Comparison of ENCODE assay signal across 1 cellular context in genomic region chr1:169485427-169486280, GRCh38.
TF ChIP-seq lines count a peak whose summit lies in the region.

A gene with protein sequence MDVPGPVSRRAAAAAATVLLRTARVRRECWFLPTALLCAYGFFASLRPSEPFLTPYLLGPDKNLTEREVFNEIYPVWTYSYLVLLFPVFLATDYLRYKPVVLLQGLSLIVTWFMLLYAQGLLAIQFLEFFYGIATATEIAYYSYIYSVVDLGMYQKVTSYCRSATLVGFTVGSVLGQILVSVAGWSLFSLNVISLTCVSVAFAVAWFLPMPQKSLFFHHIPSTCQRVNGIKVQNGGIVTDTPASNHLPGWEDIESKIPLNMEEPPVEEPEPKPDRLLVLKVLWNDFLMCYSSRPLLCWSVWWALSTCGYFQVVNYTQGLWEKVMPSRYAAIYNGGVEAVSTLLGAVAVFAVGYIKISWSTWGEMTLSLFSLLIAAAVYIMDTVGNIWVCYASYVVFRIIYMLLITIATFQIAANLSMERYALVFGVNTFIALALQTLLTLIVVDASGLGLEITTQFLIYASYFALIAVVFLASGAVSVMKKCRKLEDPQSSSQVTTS (minus strand): TSS chr1:169485944. CDS start chr1:169485766, 178 bp downstream.

TF ChIP-seq in GM12878, 131 proteins besides CTCF, POLR2A, EP300 and RAD21 (continued from another document and continues in another):
- TF ChIP-seq, protein P1, sequence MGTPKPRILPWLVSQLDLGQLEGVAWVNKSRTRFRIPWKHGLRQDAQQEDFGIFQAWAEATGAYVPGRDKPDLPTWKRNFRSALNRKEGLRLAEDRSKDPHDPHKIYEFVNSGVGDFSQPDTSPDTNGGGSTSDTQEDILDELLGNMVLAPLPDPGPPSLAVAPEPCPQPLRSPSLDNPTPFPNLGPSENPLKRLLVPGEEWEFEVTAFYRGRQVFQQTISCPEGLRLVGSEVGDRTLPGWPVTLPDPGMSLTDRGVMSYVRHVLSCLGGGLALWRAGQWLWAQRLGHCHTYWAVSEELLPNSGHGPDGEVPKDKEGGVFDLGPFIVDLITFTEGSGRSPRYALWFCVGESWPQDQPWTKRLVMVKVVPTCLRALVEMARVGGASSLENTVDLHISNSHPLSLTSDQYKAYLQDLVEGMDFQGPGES (IDR thresholded peaks at IDR 0.05), result peak; percentile 54; the same call in 1 of the 2 replicates
- peak; percentile 76; the same call in 1 of the 2 replicates for TF ChIP-seq CHD2 (IDR thresholded peaks at IDR 0.05; ENCODE audit: borderline replicate concordance, low read depth, low read length)
- TF ChIP-seq MTA2 (IDR thresholded peaks at IDR 0.05; ENCODE audit: low read depth), result no peak
- TF ChIP-seq, protein P2, sequence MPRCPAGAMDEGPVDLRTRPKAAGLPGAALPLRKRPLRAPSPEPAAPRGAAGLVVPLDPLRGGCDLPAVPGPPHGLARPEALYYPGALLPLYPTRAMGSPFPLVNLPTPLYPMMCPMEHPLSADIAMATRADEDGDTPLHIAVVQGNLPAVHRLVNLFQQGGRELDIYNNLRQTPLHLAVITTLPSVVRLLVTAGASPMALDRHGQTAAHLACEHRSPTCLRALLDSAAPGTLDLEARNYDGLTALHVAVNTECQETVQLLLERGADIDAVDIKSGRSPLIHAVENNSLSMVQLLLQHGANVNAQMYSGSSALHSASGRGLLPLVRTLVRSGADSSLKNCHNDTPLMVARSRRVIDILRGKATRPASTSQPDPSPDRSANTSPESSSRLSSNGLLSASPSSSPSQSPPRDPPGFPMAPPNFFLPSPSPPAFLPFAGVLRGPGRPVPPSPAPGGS (IDR thresholded peaks at IDR 0.05; ENCODE audit: borderline replicate concordance, insufficient read depth, low read depth, low read length, poor library complexity, severe bottlenecking), result no peak
- TF ChIP-seq CHD1 (IDR thresholded peaks at IDR 0.05; ENCODE audit: low read depth, low read length), result peak; percentile 85; the same call in 1 of the 2 replicates
- TF ChIP-seq HDAC6 (IDR thresholded peaks at IDR 0.05; ENCODE audit: unreplicated experiment), result no peak
- TF ChIP-seq HDGF (IDR thresholded peaks at IDR 0.05), result peak; percentile 78
- 0 out of 2 replicates have a peak, but pooled peaks have one; percentile 7 for TF ChIP-seq PAX5 (IDR thresholded peaks at IDR 0.05; ENCODE audit: borderline replicate concordance, low read depth, low read length)
- TF ChIP-seq BHLHE40 (IDR thresholded peaks at IDR 0.05; ENCODE audit: borderline replicate concordance in 1 of 2, low read depth in 2 of 2, low read length in 1 of 2), result peak; percentile 75 to 83
- TF ChIP-seq RAD51 (IDR thresholded peaks at IDR 0.05), result peak; percentile 22; the same call in 1 of the 2 replicates
- no peak for TF ChIP-seq SRF (IDR thresholded peaks at IDR 0.05; ENCODE audit: low read depth in 2 of 2, low read length in 2 of 2)
- TF ChIP-seq GATAD2B (conservative IDR thresholded peaks at IDR 0.05; ENCODE audit: low read depth), result peak; percentile 51; the same call in 1 of the 2 replicates
- peak; percentile 63 for TF ChIP-seq PKNOX1 (IDR thresholded peaks at IDR 0.05)
- TF ChIP-seq CBX5 (IDR thresholded peaks at IDR 0.05; ENCODE audit: low read depth), result 0 out of 2 replicates have a peak, but pooled peaks have one; percentile 32
- TF ChIP-seq ZNF207 (IDR thresholded peaks at IDR 0.05; ENCODE audit: borderline replicate concordance), result peak; percentile 59; the same call in 1 of the 2 replicates
- peak; percentile 7; the same call in 1 of the 2 replicates for TF ChIP-seq HCFC1 (IDR thresholded peaks at IDR 0.05; ENCODE audit: low read length)
- no peak for TF ChIP-seq ZNF384 (IDR thresholded peaks at IDR 0.05; ENCODE audit: borderline replicate concordance, low read depth, low read length)
- peak; percentile 93 for TF ChIP-seq FOXK2 (IDR thresholded peaks at IDR 0.05)
- TF ChIP-seq TCF7 (IDR thresholded peaks at IDR 0.05; ENCODE audit: borderline replicate concordance), result no peak
- no peak for TF ChIP-seq ELK1 (IDR thresholded peaks at IDR 0.05; ENCODE audit: low read depth, low read length)
- TF ChIP-seq RFX5 (IDR thresholded peaks at IDR 0.05; ENCODE audit: low read depth, low read length), result peak; percentile 88
- TF ChIP-seq WRNIP1 (IDR thresholded peaks at IDR 0.05; ENCODE audit: borderline replicate concordance, low read depth, low read length), result no peak
- peak; percentile 52; the same call in 1 of the 2 replicates for TF ChIP-seq SREBF1 (IDR thresholded peaks at IDR 0.05; ENCODE audit: low read length)
- TF ChIP-seq LARP7 (IDR thresholded peaks at IDR 0.05), result peak; percentile 64
- peak; percentile 68; the same call in 1 of the 2 replicates for TF ChIP-seq RELB (IDR thresholded peaks at IDR 0.05; ENCODE audit: low read depth)
- TF ChIP-seq ZNF24 (IDR thresholded peaks at IDR 0.05), result no peak
- TF ChIP-seq YBX1 (IDR thresholded peaks at IDR 0.05), result no peak
- TF ChIP-seq BCLAF1 (IDR thresholded peaks at IDR 0.05), result peak; percentile 78; the same call in 1 of the 2 replicates
- TF ChIP-seq MEF2A (IDR thresholded peaks at IDR 0.05; ENCODE audit: insufficient read depth, low read depth, low read length), result no peak
- peak; percentile 10; the same call in 1 of the 2 replicates for TF ChIP-seq YY1 (IDR thresholded peaks at IDR 0.05; ENCODE audit: low read depth, low read length)
- no peak for TF ChIP-seq ZNF274 (IDR thresholded peaks at IDR 0.05; ENCODE audit: insufficient read depth, insufficient read length)
- TF ChIP-seq FOS (IDR thresholded peaks at IDR 0.05; ENCODE audit: borderline replicate concordance, extremely low read depth, insufficient read length), result peak; percentile 30
- peak; percentile 44; the same call in 1 of the 2 replicates for TF ChIP-seq TAF1 (IDR thresholded peaks at IDR 0.05; ENCODE audit: borderline replicate concordance, low read depth, low read length)
- no peak for TF ChIP-seq FOXM1 (IDR thresholded peaks at IDR 0.05; ENCODE audit: low read depth, low read length)
- TF ChIP-seq, protein P3, sequence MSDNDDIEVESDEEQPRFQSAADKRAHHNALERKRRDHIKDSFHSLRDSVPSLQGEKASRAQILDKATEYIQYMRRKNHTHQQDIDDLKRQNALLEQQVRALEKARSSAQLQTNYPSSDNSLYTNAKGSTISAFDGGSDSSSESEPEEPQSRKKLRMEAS (IDR thresholded peaks at IDR 0.05; ENCODE audit: low read depth, low read length), result peak; percentile 82; the same call in 1 of the 2 replicates
- no peak for TF ChIP-seq ESRRA (IDR thresholded peaks at IDR 0.05; ENCODE audit: low read length)
- no peak; a peak in 2 of 4 replicates for TF ChIP-seq IKZF2 (IDR thresholded peaks at IDR 0.05)
- no peak for TF ChIP-seq ZBTB40 (IDR thresholded peaks at IDR 0.05; ENCODE audit: borderline replicate concordance)
- no peak for TF ChIP-seq ZBTB11 (CRISPR knock-in tag; IDR thresholded peaks at IDR 0.05)
- TF ChIP-seq POU2F2 (IDR thresholded peaks at IDR 0.05; ENCODE audit: borderline replicate concordance, low read depth, low read length), result 0 out of 3 replicates have a peak, but pooled peaks have one; percentile 15
- no peak for TF ChIP-seq BRCA1 (IDR thresholded peaks at IDR 0.05; ENCODE audit: low read depth, low read length)
- peak; percentile 93 for TF ChIP-seq MXI1 (IDR thresholded peaks at IDR 0.05; ENCODE audit: low read depth, low read length)
- no peak for TF ChIP-seq ZZZ3 (IDR thresholded peaks at IDR 0.05; ENCODE audit: control insufficient read depth, insufficient read length, low read depth)
- TF ChIP-seq JUND (IDR thresholded peaks at IDR 0.05; ENCODE audit: low read depth, low read length), result no peak; the same call in 1 of the 2 replicates
